In genomic region chr9:66267684-66268083, GRCh38 we compare ENCODE assay signal across 8 cellular contexts.
DNase-seq lines count a peak whose midpoint lies in the region; ATAC-seq and TF ChIP-seq lines count a peak whose summit lies in the region.
"Not testable (repeated sequence)": the region's sequence is repeated elsewhere in the genome, so short reads cannot be mapped to it uniquely, and the experiment has no call there.

No MANE protein-coding gene starts in this region.

- not testable (repeated sequence) for TF ChIP-seq EP300 in suprapubic skin (IDR thresholded peaks at IDR 0.05)

- H3K36me3 ChIP-seq in DOHH2 (ENCODE audit: control insufficient read depth, low read length); OCI-LY7 (ENCODE audit: insufficient read depth, low read length); effector memory CD4-positive, alpha-beta T cell (ENCODE audit: control insufficient read depth, insufficient read depth, low read length); right lobe of liver; suprapubic skin: not testable (repeated sequence)

- H4K20me1 ChIP-seq in DOHH2 (ENCODE audit: control insufficient read depth, insufficient read depth, low read depth, low read length); OCI-LY7 (ENCODE audit: insufficient read depth, low read length): not testable (repeated sequence)

- H3K27ac ChIP-seq in DOHH2 (ENCODE audit: low read depth, low read length) (peak overlapping the region; percentile 42), OCI-LY7 (ENCODE audit: low read depth, low read length, poor library complexity, severe bottlenecking) (peak overlapping the region; percentile 72), suprapubic skin (peak overlapping the region; percentile 45)
- not testable (repeated sequence) for H3K27ac ChIP-seq in effector memory CD4-positive, alpha-beta T cell (ENCODE audit: insufficient read depth, low read length, poor library complexity, severe bottlenecking); right lobe of liver

- H3F3A ChIP-seq in DOHH2 (ENCODE audit: control insufficient read depth, insufficient read depth), result not testable (repeated sequence)

- H3K36me3 Mint-ChIP-seq in activated CD4-positive, alpha-beta memory T cell treated with anti-CD3 and anti-CD28 coated beads, Interleukin-2, amount 10 ng/mL, durations not matched to agents 7 days and 5 days (ENCODE audit: low read depth); activated T-helper 1 cell treated with anti-CD3 and anti-CD28 coated beads, Interleukin-12 subunit alpha, Interleukin-12 subunit beta, Interleukin-2, Interleukin-4 antibody, amounts not matched to agents 30 ng/mL and 10 ng/mL and 1 ng/mL, durations not matched to agents 14 hours and 24 hours and 36 hours (ENCODE audit: low read depth): not testable (repeated sequence)

- TF ChIP-seq POLR2A in right lobe of liver (IDR thresholded peaks at IDR 0.05); suprapubic skin (IDR thresholded peaks at IDR 0.05): not testable (repeated sequence)

- WGBS in right lobe of liver (ENCODE audit: insufficient coverage, low coverage, low lambda C conversion rate, missing lambda C conversion rate), result 47% methylated on average over 3 of the region's 22 CpGs
- WGBS in suprapubic skin, result no CpG with 5 or more reads among the region's 22 CpGs

- POLR2A ChIA-PET in OCI-LY7 (lab: Charles Lee); activated CD4-positive, alpha-beta memory T cell treated with anti-CD3 and anti-CD28 coated beads, Interleukin-2, amount 10 ng/mL, durations not matched to agents 7 days and 5 days (lab: Charles Lee): not testable (repeated sequence)

- not testable (repeated sequence) for TF ChIP-seq CTCF in DOHH2 (IDR thresholded peaks at IDR 0.05; ENCODE audit: low read depth, low read length, poor library complexity, severe bottlenecking); OCI-LY7 (conservative IDR thresholded peaks at IDR 0.05; ENCODE audit: low read length); right lobe of liver (IDR thresholded peaks at IDR 0.05); suprapubic skin (IDR thresholded peaks at IDR 0.05)

- DNase-seq in OCI-LY7 (ENCODE audit: low spot score) (peak; percentile 28), posterior vena cava (ENCODE audit: low spot score) (peak; percentile 81), suprapubic skin (ENCODE audit: low spot score in 2 of 2) (peak in 1 of 2 donors; percentile 64)
- DNase-seq in activated CD4-positive, alpha-beta memory T cell treated with anti-CD3 and anti-CD28 coated beads, Interleukin-2, amount 10 ng/mL, durations not matched to agents 7 days and 5 days, result peak; percentile 42
- DNase-seq in activated T-helper 1 cell treated with anti-CD3 and anti-CD28 coated beads, Interleukin-12 subunit alpha, Interleukin-12 subunit beta, Interleukin-2, Interleukin-4 antibody, amounts not matched to agents 30 ng/mL and 10 ng/mL and 1 ng/mL, durations not matched to agents 14 hours and 24 hours and 36 hours (ENCODE audit: low spot score), result peak; percentile 42
- peak in 2 of 3 donors; percentile 9 to 31 for DNase-seq in effector memory CD4-positive, alpha-beta T cell
- DNase-seq in right lobe of liver, result not testable (repeated sequence)

- H3K27me3 Mint-ChIP-seq in activated CD4-positive, alpha-beta memory T cell treated with anti-CD3 and anti-CD28 coated beads, Interleukin-2, amount 10 ng/mL, durations not matched to agents 7 days and 5 days; activated T-helper 1 cell treated with anti-CD3 and anti-CD28 coated beads, Interleukin-12 subunit alpha, Interleukin-12 subunit beta, Interleukin-2, Interleukin-4 antibody, amounts not matched to agents 30 ng/mL and 10 ng/mL and 1 ng/mL, durations not matched to agents 14 hours and 24 hours and 36 hours (ENCODE audit: insufficient read depth): not testable (repeated sequence)

- not testable (repeated sequence) for H2AFZ ChIP-seq in OCI-LY7 (ENCODE audit: low read length)

- CTCF ChIA-PET in OCI-LY7 (lab: Charles Lee; ENCODE audit: unreplicated experiment); activated CD4-positive, alpha-beta memory T cell treated with anti-CD3 and anti-CD28 coated beads, Interleukin-2, amount 10 ng/mL, durations not matched to agents 7 days and 5 days (lab: Charles Lee): not testable (repeated sequence)

- not testable (repeated sequence) for H3K79me2 ChIP-seq in DOHH2 (ENCODE audit: control insufficient read depth, low read length); OCI-LY7 (ENCODE audit: insufficient read depth, low read depth, low read length)

- not testable (repeated sequence) for H3K9me3 ChIP-seq in DOHH2 (ENCODE audit: control insufficient read depth, insufficient read depth, low read length); OCI-LY7 (ENCODE audit: low read length); effector memory CD4-positive, alpha-beta T cell (ENCODE audit: control insufficient read depth, low read length); right lobe of liver; suprapubic skin

- not testable (repeated sequence) for H3K27ac Mint-ChIP-seq in activated CD4-positive, alpha-beta memory T cell treated with anti-CD3 and anti-CD28 coated beads, Interleukin-2, amount 10 ng/mL, durations not matched to agents 7 days and 5 days; activated T-helper 1 cell treated with anti-CD3 and anti-CD28 coated beads, Interleukin-12 subunit alpha, Interleukin-12 subunit beta, Interleukin-2, Interleukin-4 antibody, amounts not matched to agents 30 ng/mL and 10 ng/mL and 1 ng/mL, durations not matched to agents 14 hours and 24 hours and 36 hours

- not testable (repeated sequence) for ATAC-seq in right lobe of liver

- not testable (repeated sequence) for H3K4me3 Mint-ChIP-seq in activated CD4-positive, alpha-beta memory T cell treated with anti-CD3 and anti-CD28 coated beads, Interleukin-2, amount 10 ng/mL, durations not matched to agents 7 days and 5 days
- peak overlapping the region; percentile 22 for H3K4me3 Mint-ChIP-seq in activated T-helper 1 cell treated with anti-CD3 and anti-CD28 coated beads, Interleukin-12 subunit alpha, Interleukin-12 subunit beta, Interleukin-2, Interleukin-4 antibody, amounts not matched to agents 30 ng/mL and 10 ng/mL and 1 ng/mL, durations not matched to agents 14 hours and 24 hours and 36 hours

- not testable (repeated sequence) for H3K27me3 ChIP-seq in DOHH2 (ENCODE audit: control insufficient read depth, low read length); effector memory CD4-positive, alpha-beta T cell (replicated peaks; ENCODE audit: control insufficient read depth, insufficient read depth, low read length, poor library complexity, severe bottlenecking); right lobe of liver; suprapubic skin

- H3K4me1 ChIP-seq in DOHH2 (ENCODE audit: control insufficient read depth, low read length); OCI-LY7 (ENCODE audit: insufficient read depth, low read length, poor library complexity, severe bottlenecking); effector memory CD4-positive, alpha-beta T cell (ENCODE audit: control insufficient read depth, insufficient read depth, low read length, poor library complexity, severe bottlenecking); right lobe of liver; suprapubic skin: not testable (repeated sequence)

- H3K4me1 Mint-ChIP-seq in activated CD4-positive, alpha-beta memory T cell treated with anti-CD3 and anti-CD28 coated beads, Interleukin-2, amount 10 ng/mL, durations not matched to agents 7 days and 5 days; activated T-helper 1 cell treated with anti-CD3 and anti-CD28 coated beads, Interleukin-12 subunit alpha, Interleukin-12 subunit beta, Interleukin-2, Interleukin-4 antibody, amounts not matched to agents 30 ng/mL and 10 ng/mL and 1 ng/mL, durations not matched to agents 14 hours and 24 hours and 36 hours (ENCODE audit: low read depth): not testable (repeated sequence)

- H3K9me2 ChIP-seq in DOHH2 (replicated peaks; ENCODE audit: control insufficient read depth, low read length); OCI-LY7 (ENCODE audit: insufficient read depth, low read length): not testable (repeated sequence)

- peak overlapping the region; percentile 26; the same call in 1 of the 2 replicates for H3K4me2 ChIP-seq in DOHH2 (ENCODE audit: low read length)
- H3K4me2 ChIP-seq in OCI-LY7 (ENCODE audit: low read length), result not testable (repeated sequence)

- BruUV-seq in OCI-LY7 (replicated peaks; lab: Mats Ljungman, UMichigan), result TSS peak; percentile 55

- H3K4me3 ChIP-seq in DOHH2 (ENCODE audit: low read length); effector memory CD4-positive, alpha-beta T cell (ENCODE audit: insufficient read depth, low read depth, low read length, poor library complexity, severe bottlenecking): not testable (repeated sequence)
- peak overlapping the region; percentile 55 for H3K4me3 ChIP-seq in OCI-LY7 (ENCODE audit: low read depth, low read length, poor library complexity, severe bottlenecking)
- H3K4me3 ChIP-seq in right lobe of liver, result peak overlapping the region in 2 of 3 donors; percentile 25 to 35
- H3K4me3 ChIP-seq in suprapubic skin, result peak overlapping the region; percentile 35

- H3K9me3 Mint-ChIP-seq in activated CD4-positive, alpha-beta memory T cell treated with anti-CD3 and anti-CD28 coated beads, Interleukin-2, amount 10 ng/mL, durations not matched to agents 7 days and 5 days; activated T-helper 1 cell treated with anti-CD3 and anti-CD28 coated beads, Interleukin-12 subunit alpha, Interleukin-12 subunit beta, Interleukin-2, Interleukin-4 antibody, amounts not matched to agents 30 ng/mL and 10 ng/mL and 1 ng/mL, durations not matched to agents 14 hours and 24 hours and 36 hours: not testable (repeated sequence)

- intact Hi-C loops in OCI-LY7 (cut with micrococcal nuclease; ENCODE audit: unreplicated experiment); activated T-helper 1 cell treated with anti-CD3 and anti-CD28 coated beads, Interleukin-12 subunit alpha, Interleukin-12 subunit beta, Interleukin-2, Interleukin-4 antibody, amounts not matched to agents 30 ng/mL and 10 ng/mL and 1 ng/mL, durations not matched to agents 14 hours and 24 hours and 36 hours (cut with micrococcal nuclease); right lobe of liver (cut with DNase I); posterior vena cava (cut with DNase I): not testable (repeated sequence)
